18 cellular contexts compared by ENCODE assay signal in the genomic region with DNA sequence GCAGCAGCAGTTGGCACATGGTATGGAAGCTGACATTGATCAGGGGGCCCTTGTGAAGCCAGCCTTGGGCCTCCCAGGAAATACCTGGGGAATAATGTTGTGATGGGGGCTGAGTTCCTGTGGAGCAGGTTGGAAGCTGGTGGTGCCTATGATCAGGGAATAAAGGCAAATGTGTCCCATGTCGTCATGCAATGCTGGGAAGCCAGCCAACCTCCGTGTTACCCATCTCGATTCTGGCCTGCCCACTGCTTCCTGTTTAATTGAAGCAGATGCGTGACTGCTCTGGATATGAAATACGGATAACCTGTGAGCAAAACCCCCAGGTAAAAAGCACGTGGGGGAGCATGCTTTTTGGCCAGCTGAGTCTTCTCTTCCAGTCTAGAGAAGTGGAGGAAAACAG.
"Had no signal": no experiment of that assay in that cellular context is flagged by ENCODE, and none has a peak within 500 bp of the region (broad histone marks: within the 10 kb centered on the region; RNA-seq: fewer than 3 reads in every experiment).

No MANE protein-coding gene starts in this region.

- H3K27me3 ChIP-seq: brain microvascular endothelial cell had no signal

- DNase-seq: activated CD4-positive, alpha-beta T cell treated with anti-CD3 and anti-CD28 coated beads for 1 hour; activated CD4-positive, alpha-beta T cell treated with anti-CD3 and anti-CD28 coated beads, Interleukin-2, amount 10 ng/mL, durations not matched to agents 24 days and 14 days; activated CD4-positive, alpha-beta T cell treated with anti-CD3 and anti-CD28 coated beads, Interleukin-2, amount 50 U/mL, for 48 hours; activated gamma-delta T cell; activated naive CD4-positive, alpha-beta T cell treated with anti-CD3 and anti-CD28 coated beads, Interleukin-2, amount 10 ng/mL, durations not matched to agents 7 days and 5 days; activated naive CD8-positive, alpha-beta T cell treated with anti-CD3 and anti-CD28 coated beads for 36 hours; activated T-cell treated with anti-CD3 and anti-CD28 coated beads for 4 hours; activated T-cell treated with anti-CD3 and anti-CD28 coated beads, Interleukin-2, amount 50 U/mL, for 48 hours; brain microvascular endothelial cell; cerebellar nuclear complex; KG1; NCI-H1092; NCI-H1417; NCI-H1930; NCI-H446 treated with DMSO at 0.1 percent for 48 hours; NCI-H526; PC-3; SHP77 treated with DMSO at 0.1 percent for 48 hours had no signal

- H3K27ac ChIP-seq: brain microvascular endothelial cell had no signal

- H3K36me3 ChIP-seq: brain microvascular endothelial cell had no signal
